Comparison of ENCODE assay signal across 14 cellular contexts in genomic region chr1:185017338-185017737, GRCh38. TPM values are rescaled to one million over a fixed set of nuclear protein-coding genes. Genes with fewer than 3 reads are reported as not detected.
DNase-seq lines count a peak whose midpoint lies in the region; ATAC-seq and TF ChIP-seq lines count a peak whose summit lies in the region.
"Had no signal": no experiment of that assay in that cellular context is flagged by ENCODE, and none has a peak within 500 bp of the region (broad histone marks: within the 10 kb centered on the region; RNA-seq: fewer than 3 reads in every experiment).

No MANE protein-coding gene starts in this region.

- no peaks in the 10 kb centered on the region for H3K36me3 ChIP-seq in endodermal cell (ENCODE audit: control insufficient read depth, insufficient read depth, low read length)

- no peaks in the 10 kb centered on the region for H3K9me3 Mint-ChIP-seq in endodermal cell
- H3K9me3 Mint-ChIP-seq: activated CD4-positive, alpha-beta T cell treated with anti-CD3 and anti-CD28 coated beads, Interleukin-2, amount 10 ng/mL, durations not matched to agents 7 days and 5 days; IgD-negative memory B cell had no signal

- no peaks in the 10 kb centered on the region for H3K9me3 ChIP-seq in endodermal cell (ENCODE audit: control insufficient read depth, low read length)

- H3K4me1 ChIP-seq in endodermal cell (ENCODE audit: control insufficient read depth, insufficient read depth, low read length) = no peaks in the 10 kb centered on the region

- no peak overlapping the region for H3K9ac ChIP-seq in endodermal cell (ENCODE audit: extremely low read depth, low read length, poor library complexity, severe bottlenecking)

- DNase-seq in ACHN (peak; percentile 87), HPDE6-E6E7 (ENCODE audit: extremely low spot score) (peak; percentile 69), SW480 (ENCODE audit: low spot score) (peak; percentile 50), foreskin fibroblast (peak; percentile 87 to 92), cerebellar cortex (ENCODE audit: low spot score) (no peak), endodermal cell (no peak), DMS79 (lab: John Stamatoyannopoulos, UW) (no peak)
- DNase-seq: activated CD4-positive, alpha-beta T cell treated with anti-CD3 and anti-CD28 coated beads, Interleukin-2, amount 10 ng/mL, durations not matched to agents 7 days and 5 days; C1 segment of cervical spinal cord; hypothalamus; naive thymus-derived CD8-positive, alpha-beta T cell; NK-92 treated with Interleukin-12 subunit alpha and Interleukin-12 subunit beta, amount 100 ng/mL, for 24 hours had no signal

- H3K4me3 ChIP-seq in foreskin fibroblast (ENCODE audit: low read depth in 1 of 2, low read length in 2 of 2) (no peak overlapping the region), endodermal cell (ENCODE audit: low read length) (no peak overlapping the region)

- H3K4me1 Mint-ChIP-seq in endodermal cell = no peaks in the 10 kb centered on the region
- H3K4me1 Mint-ChIP-seq: activated CD4-positive, alpha-beta T cell treated with anti-CD3 and anti-CD28 coated beads, Interleukin-2, amount 10 ng/mL, durations not matched to agents 7 days and 5 days had no signal

- no peak overlapping the region for H3K27ac Mint-ChIP-seq in endodermal cell
- H3K27ac Mint-ChIP-seq: activated CD4-positive, alpha-beta T cell treated with anti-CD3 and anti-CD28 coated beads, Interleukin-2, amount 10 ng/mL, durations not matched to agents 7 days and 5 days; IgD-negative memory B cell; naive thymus-derived CD8-positive, alpha-beta T cell had no signal

- no peak overlapping the region for H3K4me3 Mint-ChIP-seq in endodermal cell
- H3K4me3 Mint-ChIP-seq: activated CD4-positive, alpha-beta T cell treated with anti-CD3 and anti-CD28 coated beads, Interleukin-2, amount 10 ng/mL, durations not matched to agents 7 days and 5 days; IgD-negative memory B cell; naive thymus-derived CD8-positive, alpha-beta T cell had no signal

- no peaks in the 10 kb centered on the region for H3K27me3 ChIP-seq in endodermal cell (ENCODE audit: control insufficient read depth, insufficient read depth, low read length, poor library complexity, severe bottlenecking)

- 82 to 95% methylated on average over 2 of the region's 2 CpGs for WGBS in endodermal cell (ENCODE audit: insufficient coverage in 1 of 2, insufficient read length in 1 of 2), 2 experiments

- peaks cover 5% of the 10 kb centered on the region for H3K27me3 Mint-ChIP-seq in endodermal cell (ENCODE audit: insufficient read depth)

- H3K27ac ChIP-seq in endodermal cell (ENCODE audit: low read depth, low read length) = no peak overlapping the region

- in situ Hi-C loops in ACHN (cut with HindIII; ENCODE audit: low pct_ligation_motif_present, low pct_unique_long_range_greater_than_20kb, low sequenced_read_pairs) = no loop called here

- H3K36me3 Mint-ChIP-seq in endodermal cell (ENCODE audit: low read depth) = no peaks in the 10 kb centered on the region
- H3K36me3 Mint-ChIP-seq: naive thymus-derived CD8-positive, alpha-beta T cell had no signal

- ATAC-seq in GM21528 (IDR thresholded peaks at IDR 0.05; ENCODE audit: low FRiP score, unreplicated experiment) = no peak
- ATAC-seq: naive thymus-derived CD8-positive, alpha-beta T cell had no signal

- TF ChIP-seq CTCF in foreskin fibroblast (IDR thresholded peaks at IDR 0.05; ENCODE audit: low read depth, low read length) (no peak), endodermal cell (conservative IDR thresholded peaks at IDR 0.05) (no peak)

RNA-seq across cellular contexts. Expression of gene RNF2, which starts 28.0 kb away (rescaled TPM):
- total RNA-seq in endodermal cell = 10 to 100 TPM; 61.1 to 66.9 TPM
- polyA plus RNA-seq in endodermal cell (2013, experiment 1 of 2) = 53.1 TPM
- 49.7 TPM for polyA plus RNA-seq in endodermal cell (2013, experiment 2 of 2)

RNA-seq across cellular contexts. Expression of gene NIBAN1, which starts 43.0 kb away (rescaled TPM):
- 1 to 10 TPM; 4.8 to 5.1 TPM for total RNA-seq in endodermal cell
- 1.4 TPM for polyA plus RNA-seq in endodermal cell (2013, experiment 1 of 2)
- 1.2 TPM for polyA plus RNA-seq in endodermal cell (2013, experiment 2 of 2)

Comparison
In these comparisons a context has a peak if more than half of its experiments do, and no peak if none do; other contexts are left out.
1. DNase-seq: peak in ACHN (single experiment), HPDE6-E6E7 (single experiment), SW480 (single experiment) and foreskin fibroblast (2 of 2); none in cerebellar cortex (single experiment), endodermal cell (single experiment) and DMS79 (single experiment).